Comparison of ENCODE assay signal across 1 cellular context in the genomic region with DNA sequence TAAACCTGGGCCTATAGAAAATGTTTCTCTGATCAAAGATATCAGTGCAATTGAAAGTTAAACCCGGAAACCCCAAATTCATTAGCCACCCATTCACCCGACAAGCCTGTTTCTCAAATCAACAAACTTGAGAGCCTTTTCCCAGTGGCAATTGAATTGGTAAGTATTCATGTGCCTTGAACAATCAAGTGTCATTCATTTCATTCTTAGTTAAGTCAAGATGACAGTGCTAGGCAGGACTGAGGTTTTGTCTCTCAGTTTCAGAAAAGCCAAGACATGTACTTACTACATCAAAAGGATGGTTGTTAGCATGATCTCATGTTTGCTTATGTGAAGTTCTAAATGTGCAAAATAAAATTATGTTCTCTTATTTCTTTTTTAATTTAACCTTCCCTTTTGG.
TF ChIP-seq lines count a peak whose summit lies in the region.

No MANE protein-coding gene starts in this region.

TF ChIP-seq in GM12878, 131 proteins besides CTCF, POLR2A, EP300 and RAD21:
- no peak for TF ChIP-seq EZH2 (IDR thresholded peaks at IDR 0.05; ENCODE audit: borderline replicate concordance, control insufficient read depth, low read depth, low read length)
- TF ChIP-seq MYB (IDR thresholded peaks at IDR 0.05; ENCODE audit: borderline replicate concordance, low read depth, low read length): no peak
- TF ChIP-seq, protein P1, sequence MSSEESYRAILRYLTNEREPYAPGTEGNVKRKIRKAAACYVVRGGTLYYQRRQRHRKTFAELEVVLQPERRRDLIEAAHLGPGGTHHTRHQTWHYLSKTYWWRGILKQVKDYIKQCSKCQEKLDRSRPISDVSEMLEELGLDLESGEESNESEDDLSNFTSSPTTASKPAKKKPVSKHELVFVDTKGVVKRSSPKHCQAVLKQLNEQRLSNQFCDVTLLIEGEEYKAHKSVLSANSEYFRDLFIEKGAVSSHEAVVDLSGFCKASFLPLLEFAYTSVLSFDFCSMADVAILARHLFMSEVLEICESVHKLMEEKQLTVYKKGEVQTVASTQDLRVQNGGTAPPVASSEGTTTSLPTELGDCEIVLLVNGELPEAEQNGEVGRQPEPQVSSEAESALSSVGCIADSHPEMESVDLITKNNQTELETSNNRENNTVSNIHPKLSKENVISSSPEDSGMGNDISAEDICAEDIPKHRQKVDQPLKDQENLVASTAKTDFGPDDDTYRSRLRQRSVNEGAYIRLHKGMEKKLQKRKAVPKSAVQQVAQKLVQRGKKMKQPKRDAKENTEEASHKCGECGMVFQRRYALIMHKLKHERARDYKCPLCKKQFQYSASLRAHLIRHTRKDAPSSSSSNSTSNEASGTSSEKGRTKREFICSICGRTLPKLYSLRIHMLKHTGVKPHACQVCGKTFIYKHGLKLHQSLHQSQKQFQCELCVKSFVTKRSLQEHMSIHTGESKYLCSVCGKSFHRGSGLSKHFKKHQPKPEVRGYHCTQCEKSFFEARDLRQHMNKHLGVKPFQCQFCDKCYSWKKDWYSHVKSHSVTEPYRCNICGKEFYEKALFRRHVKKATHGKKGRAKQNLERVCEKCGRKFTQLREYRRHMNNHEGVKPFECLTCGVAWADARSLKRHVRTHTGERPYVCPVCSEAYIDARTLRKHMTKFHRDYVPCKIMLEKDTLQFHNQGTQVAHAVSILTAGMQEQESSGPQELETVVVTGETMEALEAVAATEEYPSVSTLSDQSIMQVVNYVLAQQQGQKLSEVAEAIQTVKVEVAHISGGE (CRISPR knock-in tag; IDR thresholded peaks at IDR 0.05): no peak
- TF ChIP-seq DPF2 (IDR thresholded peaks at IDR 0.05): no peak
- no peak for TF ChIP-seq CBX3 (IDR thresholded peaks at IDR 0.05; ENCODE audit: borderline replicate concordance, low read depth)
- TF ChIP-seq, protein P2, sequence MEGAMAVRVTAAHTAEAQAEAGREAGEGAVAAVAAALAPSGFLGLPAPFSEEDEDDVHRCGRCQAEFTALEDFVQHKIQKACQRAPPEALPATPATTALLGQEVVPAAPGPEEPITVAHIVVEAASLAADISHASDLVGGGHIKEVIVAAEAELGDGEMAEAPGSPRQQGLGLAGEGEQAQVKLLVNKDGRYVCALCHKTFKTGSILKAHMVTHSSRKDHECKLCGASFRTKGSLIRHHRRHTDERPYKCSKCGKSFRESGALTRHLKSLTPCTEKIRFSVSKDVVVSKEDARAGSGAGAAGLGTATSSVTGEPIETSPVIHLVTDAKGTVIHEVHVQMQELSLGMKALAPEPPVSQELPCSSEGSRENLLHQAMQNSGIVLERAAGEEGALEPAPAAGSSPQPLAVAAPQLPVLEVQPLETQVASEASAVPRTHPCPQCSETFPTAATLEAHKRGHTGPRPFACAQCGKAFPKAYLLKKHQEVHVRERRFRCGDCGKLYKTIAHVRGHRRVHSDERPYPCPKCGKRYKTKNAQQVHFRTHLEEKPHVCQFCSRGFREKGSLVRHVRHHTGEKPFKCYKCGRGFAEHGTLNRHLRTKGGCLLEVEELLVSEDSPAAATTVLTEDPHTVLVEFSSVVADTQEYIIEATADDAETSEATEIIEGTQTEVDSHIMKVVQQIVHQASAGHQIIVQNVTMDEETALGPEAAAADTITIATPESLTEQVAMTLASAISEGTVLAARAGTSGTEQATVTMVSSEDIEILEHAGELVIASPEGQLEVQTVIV (IDR thresholded peaks at IDR 0.05; ENCODE audit: borderline replicate concordance, partially characterized antibody): no peak
- TF ChIP-seq CHD4 (IDR thresholded peaks at IDR 0.05): no peak
